Comparison of ENCODE assay signal across 1 cellular context in genomic region chr1:199551967-199552565, GRCh38.
TF ChIP-seq lines count a peak whose summit lies in the region.

No MANE protein-coding gene starts in this region.

TF ChIP-seq in HepG2, 621 proteins besides CTCF, POLR2A, EP300 and RAD21 (continued from another document):
- TF ChIP-seq, protein P1, sequence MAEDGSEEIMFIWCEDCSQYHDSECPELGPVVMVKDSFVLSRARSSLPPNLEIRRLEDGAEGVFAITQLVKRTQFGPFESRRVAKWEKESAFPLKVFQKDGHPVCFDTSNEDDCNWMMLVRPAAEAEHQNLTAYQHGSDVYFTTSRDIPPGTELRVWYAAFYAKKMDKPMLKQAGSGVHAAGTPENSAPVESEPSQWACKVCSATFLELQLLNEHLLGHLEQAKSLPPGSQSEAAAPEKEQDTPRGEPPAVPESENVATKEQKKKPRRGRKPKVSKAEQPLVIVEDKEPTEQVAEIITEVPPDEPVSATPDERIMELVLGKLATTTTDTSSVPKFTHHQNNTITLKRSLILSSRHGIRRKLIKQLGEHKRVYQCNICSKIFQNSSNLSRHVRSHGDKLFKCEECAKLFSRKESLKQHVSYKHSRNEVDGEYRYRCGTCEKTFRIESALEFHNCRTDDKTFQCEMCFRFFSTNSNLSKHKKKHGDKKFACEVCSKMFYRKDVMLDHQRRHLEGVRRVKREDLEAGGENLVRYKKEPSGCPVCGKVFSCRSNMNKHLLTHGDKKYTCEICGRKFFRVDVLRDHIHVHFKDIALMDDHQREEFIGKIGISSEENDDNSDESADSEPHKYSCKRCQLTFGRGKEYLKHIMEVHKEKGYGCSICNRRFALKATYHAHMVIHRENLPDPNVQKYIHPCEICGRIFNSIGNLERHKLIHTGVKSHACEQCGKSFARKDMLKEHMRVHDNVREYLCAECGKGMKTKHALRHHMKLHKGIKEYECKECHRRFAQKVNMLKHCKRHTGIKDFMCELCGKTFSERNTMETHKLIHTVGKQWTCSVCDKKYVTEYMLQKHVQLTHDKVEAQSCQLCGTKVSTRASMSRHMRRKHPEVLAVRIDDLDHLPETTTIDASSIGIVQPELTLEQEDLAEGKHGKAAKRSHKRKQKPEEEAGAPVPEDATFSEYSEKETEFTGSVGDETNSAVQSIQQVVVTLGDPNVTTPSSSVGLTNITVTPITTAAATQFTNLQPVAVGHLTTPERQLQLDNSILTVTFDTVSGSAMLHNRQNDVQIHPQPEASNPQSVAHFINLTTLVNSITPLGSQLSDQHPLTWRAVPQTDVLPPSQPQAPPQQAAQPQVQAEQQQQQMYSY (CRISPR knock-in tag; IDR thresholded peaks at IDR 0.05): peak; percentile 76
- TF ChIP-seq ZFYVE20 (CRISPR knock-in tag; IDR thresholded peaks at IDR 0.05; ENCODE audit: borderline replicate concordance, low read depth) (no peak), SRSF9 (IDR thresholded peaks at IDR 0.05; ENCODE audit: borderline replicate concordance, insufficient read depth, low read depth, low read length, poor library complexity, severe bottlenecking) (no peak), KLF13 (CRISPR knock-in tag; IDR thresholded peaks at IDR 0.05) (no peak), ZBTB3 (CRISPR knock-in tag; IDR thresholded peaks at IDR 0.05; ENCODE audit: borderline replicate concordance, low read depth) (no peak), ZNF710 (CRISPR knock-in tag; IDR thresholded peaks at IDR 0.05; ENCODE audit: borderline replicate concordance) (no peak), KAT7 (CRISPR knock-in tag; IDR thresholded peaks at IDR 0.05; ENCODE audit: borderline replicate concordance) (no peak), HDAC2 (CRISPR knock-in tag; IDR thresholded peaks at IDR 0.05) (no peak), MXD1 (CRISPR knock-in tag; IDR thresholded peaks at IDR 0.05) (no peak), DNMT1 (CRISPR knock-in tag; IDR thresholded peaks at IDR 0.05) (no peak), SP140L (CRISPR knock-in tag; IDR thresholded peaks at IDR 0.05; ENCODE audit: borderline replicate concordance) (no peak), MNT (IDR thresholded peaks at IDR 0.05) (no peak), XBP1 (CRISPR knock-in tag; IDR thresholded peaks at IDR 0.05) (no peak), KDM3A (CRISPR knock-in tag; IDR thresholded peaks at IDR 0.05; ENCODE audit: low read depth) (no peak), CCAR2 (optimal IDR thresholded peaks at IDR 0.05; ENCODE audit: low read depth, low read length) (no peak), ZNF142 (CRISPR knock-in tag; IDR thresholded peaks at IDR 0.05) (no peak), ZNF33A (CRISPR knock-in tag; IDR thresholded peaks at IDR 0.05; ENCODE audit: borderline replicate concordance) (no peak)
TF ChIP-seq in HepG2: peak in this region for 4.
